ENCODE assay signal across 1 cellular context in the genomic region with DNA sequence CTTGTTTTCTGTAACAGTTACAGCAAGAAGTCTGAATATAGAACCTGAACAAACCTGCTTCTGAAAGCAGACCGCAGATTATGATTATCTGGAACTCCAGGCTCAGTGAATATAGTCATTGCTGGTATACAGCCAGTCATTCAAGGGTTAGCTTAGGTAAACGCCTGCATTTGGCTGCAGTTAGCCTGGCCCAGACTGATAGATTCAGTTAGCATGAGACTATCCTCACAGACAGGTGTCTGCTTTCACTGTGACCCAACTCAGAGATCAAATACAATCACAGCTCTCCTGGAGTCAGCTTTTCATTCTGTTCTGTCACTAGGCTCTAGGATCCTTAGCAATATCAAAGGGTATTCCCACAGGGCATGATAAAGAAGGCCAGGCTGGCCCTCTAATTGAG.
TF ChIP-seq lines count a peak whose summit lies in the region.

No MANE protein-coding gene starts in this region.

TF ChIP-seq in WTC11, 78 proteins besides CTCF, POLR2A, EP300 and RAD21 (continued from another document):
- TF ChIP-seq IRF2 (CRISPR knock-in tag; IDR thresholded peaks at IDR 0.05; ENCODE audit: borderline replicate concordance, low read depth) (no peak), ARID4B (CRISPR knock-in tag; IDR thresholded peaks at IDR 0.05; ENCODE audit: borderline replicate concordance) (no peak), IRF1 (CRISPR knock-in tag; IDR thresholded peaks at IDR 0.05) (no peak)
